Comparison of ENCODE assay signal across 25 cellular contexts in genomic region chr19:2375341-2376121, GRCh38. TPM values are rescaled to one million over a fixed set of nuclear protein-coding genes. Genes with fewer than 3 reads are reported as not detected.
A peak's percentile ranks its signal among the peaks of the same experiment; 100 is the strongest.
DNase-seq lines count a peak whose midpoint lies in the region; ATAC-seq and TF ChIP-seq lines count a peak whose summit lies in the region.
"Had no signal": no experiment of that assay in that cellular context is flagged by ENCODE, and none has a peak within 500 bp of the region (broad histone marks: within the 10 kb centered on the region; RNA-seq: fewer than 3 reads in every experiment).

No MANE protein-coding gene starts in this region.

- no peak overlapping the region for H3K4me3 ChIP-seq in osteoblast (ENCODE audit: insufficient read depth, low read length)
- no peak overlapping the region for H3K4me3 ChIP-seq in naive thymus-derived CD4-positive, alpha-beta T cell (ENCODE audit: low read length)
- H3K4me3 ChIP-seq: GM23248, SJSA1 had no signal

- no peak overlapping the region for H3K4me2 ChIP-seq in osteoblast (ENCODE audit: insufficient read depth, low read length)

- peaks cover 3% of the 10 kb centered on the region for H3K9me3 ChIP-seq in osteoblast (ENCODE audit: low read depth, low read length)
- H3K9me3 ChIP-seq in naive thymus-derived CD4-positive, alpha-beta T cell (ENCODE audit: control insufficient read depth in 2 of 3, low read length in 3 of 3), result peaks cover 0 to 2% (median 0%) of the 10 kb centered on the region in 3 experiments

- no peaks in the 10 kb centered on the region for H3K4me1 Mint-ChIP-seq in activated T-helper 17 cell treated with anti-CD3 and anti-CD28 coated beads, Interleukin-2, amount 50 U/mL, for 72 hours
- H3K4me1 Mint-ChIP-seq in naive thymus-derived CD4-positive, alpha-beta T cell, result peaks cover 0 to 3% (median 0%) of the 10 kb centered on the region in 7 donors
- H3K4me1 Mint-ChIP-seq: activated CD4-positive, alpha-beta T cell treated with anti-CD3 and anti-CD28 coated beads for 36 hours had no signal

- no peaks in the 10 kb centered on the region for H4K20me1 ChIP-seq in osteoblast (ENCODE audit: insufficient read depth, low read length)

- no peak for TF ChIP-seq CTCF in osteoblast (IDR thresholded peaks at IDR 0.05; ENCODE audit: extremely low read depth, low read depth, low read length)

- H3K27ac ChIP-seq in osteoblast (ENCODE audit: low read depth, low read length), result no peak overlapping the region
- H3K27ac ChIP-seq in naive thymus-derived CD4-positive, alpha-beta T cell (ENCODE audit: low read depth, low read length), result no peak overlapping the region
- H3K27ac ChIP-seq: C4-2B, GM23248, SJSA1 had no signal

- POLR2A ChIA-PET in HEK293T (lab: Yijun Ruan, JAX), result no interaction called here
- POLR2A ChIA-PET in naive thymus-derived CD4-positive, alpha-beta T cell (lab: Charles Lee), result no interaction called here

- CTCF ChIA-PET in HEK293T (lab: Yijun Ruan, JAX), result no interaction called here
- CTCF ChIA-PET in naive thymus-derived CD4-positive, alpha-beta T cell (lab: Charles Lee), result no interaction called here

- H3K36me3 ChIP-seq in osteoblast (ENCODE audit: insufficient read depth, low read length), result no peaks in the 10 kb centered on the region
- H3K36me3 ChIP-seq in naive thymus-derived CD4-positive, alpha-beta T cell (ENCODE audit: control insufficient read depth in 2 of 3, insufficient read depth in 3 of 3, low read length in 3 of 3), result no peaks in the 10 kb centered on the region
- H3K36me3 ChIP-seq: SJSA1 had no signal

- no peaks in the 10 kb centered on the region for H3K27me3 ChIP-seq in osteoblast (ENCODE audit: insufficient read depth, low read length)
- H3K27me3 ChIP-seq in naive thymus-derived CD4-positive, alpha-beta T cell (ENCODE audit: control insufficient read depth in 2 of 2, insufficient read depth in 2 of 2, low read length in 2 of 2), result no peaks in the 10 kb centered on the region
- H3K27me3 ChIP-seq: SJSA1 had no signal

- H3K79me2 ChIP-seq in osteoblast (ENCODE audit: insufficient read depth, low read length), result no peaks in the 10 kb centered on the region

- H3K4me1 ChIP-seq in osteoblast (ENCODE audit: insufficient read depth, low read length), result no peaks in the 10 kb centered on the region
- H3K4me1 ChIP-seq in naive thymus-derived CD4-positive, alpha-beta T cell (ENCODE audit: control insufficient read depth in 2 of 2, insufficient read depth in 2 of 2, low read length in 2 of 2), result no peaks in the 10 kb centered on the region
- H3K4me1 ChIP-seq: SJSA1 had no signal

- intact Hi-C loops in naive thymus-derived CD4-positive, alpha-beta T cell (cut with micrococcal nuclease), result no loop called here

- no peak overlapping the region for H3K27ac Mint-ChIP-seq in activated T-helper 17 cell treated with anti-CD3 and anti-CD28 coated beads, Interleukin-2, amount 50 U/mL, for 72 hours
- H3K27ac Mint-ChIP-seq in naive thymus-derived CD4-positive, alpha-beta T cell, result peak overlapping the region in 1 of 9 donors; percentile 70
- H3K27ac Mint-ChIP-seq: activated CD4-positive, alpha-beta T cell treated with anti-CD3 and anti-CD28 coated beads for 36 hours; activated CD8-positive, alpha-beta T cell treated with anti-CD3 and anti-CD28 coated beads, Interleukin-2, amount 10 ng/mL, durations not matched to agents 7 days and 5 days; mesothelial cell of epicardium; T-helper 1 cell treated with Interleukin-12 subunit alpha and Interleukin-12 subunit beta and Interleukin-4 antibody, amounts not matched to agents 30 μg/mL and 1 μg/mL, for 36 hours had no signal

- H3K4me3 Mint-ChIP-seq in activated T-helper 17 cell treated with anti-CD3 and anti-CD28 coated beads, Interleukin-2, amount 50 U/mL, for 72 hours, result no peak overlapping the region
- no peak overlapping the region for H3K4me3 Mint-ChIP-seq in naive thymus-derived CD4-positive, alpha-beta T cell
- H3K4me3 Mint-ChIP-seq: activated CD4-positive, alpha-beta T cell treated with anti-CD3 and anti-CD28 coated beads for 36 hours; activated CD8-positive, alpha-beta T cell treated with anti-CD3 and anti-CD28 coated beads, Interleukin-2, amount 10 ng/mL, durations not matched to agents 7 days and 5 days; brain; mesothelial cell of epicardium; naive B cell; T-helper 1 cell treated with Interleukin-12 subunit alpha and Interleukin-12 subunit beta and Interleukin-4 antibody, amounts not matched to agents 30 μg/mL and 1 μg/mL, for 36 hours had no signal

- H3K9me3 Mint-ChIP-seq in activated T-helper 17 cell treated with anti-CD3 and anti-CD28 coated beads, Interleukin-2, amount 50 U/mL, for 72 hours, result no peaks in the 10 kb centered on the region
- H3K9me3 Mint-ChIP-seq in naive thymus-derived CD4-positive, alpha-beta T cell, result peaks cover 0 to 21% (median 10%) of the 10 kb centered on the region in 11 donors
- H3K9me3 Mint-ChIP-seq: mesothelial cell of epicardium had no signal

- no peaks in the 10 kb centered on the region for H3K36me3 Mint-ChIP-seq in activated T-helper 17 cell treated with anti-CD3 and anti-CD28 coated beads, Interleukin-2, amount 50 U/mL, for 72 hours (ENCODE audit: low read depth)
- peaks cover 0 to 7% (median 0%) of the 10 kb centered on the region in 5 donors for H3K36me3 Mint-ChIP-seq in naive thymus-derived CD4-positive, alpha-beta T cell
- H3K36me3 Mint-ChIP-seq: brain, mesothelial cell of epicardium had no signal

- ATAC-seq in activated T-helper 17 cell treated with anti-CD3 and anti-CD28 coated beads, Interleukin-2, amount 50 U/mL, for 72 hours (replicated peaks), result peak; percentile 89
- ATAC-seq in naive thymus-derived CD4-positive, alpha-beta T cell, result no peak
- no peak for ATAC-seq in HG02973 (IDR thresholded peaks at IDR 0.05; ENCODE audit: unreplicated experiment)
- ATAC-seq: activated CD4-positive, alpha-beta T cell treated with anti-CD3 and anti-CD28 coated beads for 36 hours; activated CD8-positive, alpha-beta T cell treated with anti-CD3 and anti-CD28 coated beads, Interleukin-2, amount 10 ng/mL, durations not matched to agents 7 days and 5 days had no signal

- H2AFZ ChIP-seq in osteoblast (ENCODE audit: low read length), result no peak overlapping the region
- H2AFZ ChIP-seq: GM23248 had no signal

- no peaks in the 10 kb centered on the region for H3K27me3 Mint-ChIP-seq in activated T-helper 17 cell treated with anti-CD3 and anti-CD28 coated beads, Interleukin-2, amount 50 U/mL, for 72 hours
- H3K27me3 Mint-ChIP-seq in naive thymus-derived CD4-positive, alpha-beta T cell, result peaks cover 0 to 5% (median 4%) of the 10 kb centered on the region in 5 donors
- H3K27me3 Mint-ChIP-seq: activated CD4-positive, alpha-beta T cell treated with anti-CD3 and anti-CD28 coated beads for 36 hours; brain had no signal

- DNase-seq in ELR (ENCODE audit: low read depth) (peak; percentile 22), HEK293T (ENCODE audit: extremely low spot score) (no peak), osteoblast (ENCODE audit: insufficient read length, low spot score, missing footprints) (peak; percentile 68), GM03348 (ENCODE audit: low spot score) (no peak)
- DNase-seq in naive thymus-derived CD4-positive, alpha-beta T cell, result no peak
- DNase-seq: activated CD4-positive, alpha-beta T cell treated with anti-CD3 and anti-CD28 coated beads for 36 hours; activated CD8-positive, alpha-beta T cell treated with anti-CD3 and anti-CD28 coated beads, Interleukin-2, amount 10 ng/mL, durations not matched to agents 7 days and 5 days; activated effector memory CD4-positive, alpha-beta T cell treated with anti-CD3 and anti-CD28 coated beads, Interleukin-2, amount 50 U/mL, for 16 hours; IMR-90; islet precursor cell; naive B cell; NCI-H1092 treated with DMSO at 0.1 percent for 48 hours; NCI-H187 treated with DMSO at 0.1 percent for 48 hours; NCI-H69; stimulated activated CD4-positive, alpha-beta T cell treated with anti-CD3 and anti-CD28 coated beads, Interleukin-2, amount 100 ng/mL, for 24 hours; trophoblast cell had no signal

TF ChIP-seq in HEK293T, 16 proteins besides CTCF, POLR2A, EP300 and RAD21:
- TF ChIP-seq HDGF (IDR thresholded peaks at IDR 0.05; ENCODE audit: borderline replicate concordance) (no peak), PKNOX1 (IDR thresholded peaks at IDR 0.05) (peak; percentile 97)

RNA-seq across cellular contexts. Expression of gene TMPRSS9, which starts 15.5 kb away (rescaled TPM):
- total RNA-seq in activated T-helper 17 cell treated with anti-CD3 and anti-CD28 coated beads, Interleukin-2, amount 50 U/mL, for 72 hours, result not detected
- total RNA-seq in osteoblast, result 0.29 and 1.1 TPM in 2 replicates
- not detected for total RNA-seq in naive thymus-derived CD4-positive, alpha-beta T cell
- not detected for polyA plus RNA-seq in naive thymus-derived CD4-positive, alpha-beta T cell
- total RNA-seq: activated CD4-positive, alpha-beta T cell treated with anti-CD3 and anti-CD28 coated beads for 36 hours; activated CD8-positive, alpha-beta T cell treated with anti-CD3 and anti-CD28 coated beads, Interleukin-2, amount 10 ng/mL, durations not matched to agents 7 days and 5 days; GM23248; IMR-90; RPMI7951; SJSA1 had no signal
- polyA plus RNA-seq: IMR-90 had no signal

RNA-seq across cellular contexts. Expression of gene SPPL2B, which starts 47.0 kb away (rescaled TPM):
- 10 to 100 TPM; 23.7 to 46.5 TPM for total RNA-seq in activated T-helper 17 cell treated with anti-CD3 and anti-CD28 coated beads, Interleukin-2, amount 50 U/mL, for 72 hours
- total RNA-seq in osteoblast, result 32.6 and 34.5 TPM in 2 replicates
- 100 to 1,000 TPM in 4 of 5 experiments, 10 to 100 TPM in 1; 92.2 to 150 (median 140) TPM for total RNA-seq in naive thymus-derived CD4-positive, alpha-beta T cell
- 10 to 100 TPM; 11.1 to 15.7 TPM for polyA plus RNA-seq in naive thymus-derived CD4-positive, alpha-beta T cell

RNA-seq across cellular contexts. Expression of gene LSM7, which starts 47.1 kb away (rescaled TPM):
- 100 to 1,000 TPM in 1 of 2 donors, 10 to 100 TPM in 1; 96.2 to 140 TPM for total RNA-seq in activated T-helper 17 cell treated with anti-CD3 and anti-CD28 coated beads, Interleukin-2, amount 50 U/mL, for 72 hours
- 46.9 and 57.9 TPM in 2 replicates for total RNA-seq in osteoblast
- total RNA-seq in naive thymus-derived CD4-positive, alpha-beta T cell, result 100 to 1,000 TPM in 3 of 5 experiments, 10 to 100 TPM in 2; 79.4 to 131 (median 102) TPM
- 100 to 1,000 TPM; 142 to 182 TPM for polyA plus RNA-seq in naive thymus-derived CD4-positive, alpha-beta T cell

RNA-seq across cellular contexts. Expression of gene TIMM13, which starts 51.9 kb away (rescaled TPM):
- 100 to 1,000 TPM in 1 of 2 donors, 10 to 100 TPM in 1; 51.0 to 140 TPM for total RNA-seq in activated T-helper 17 cell treated with anti-CD3 and anti-CD28 coated beads, Interleukin-2, amount 50 U/mL, for 72 hours
- total RNA-seq in osteoblast, result 27.7 and 27.9 TPM in 2 replicates
- total RNA-seq in naive thymus-derived CD4-positive, alpha-beta T cell, result 10 to 100 TPM; 31.3 to 70.8 (median 35.4) TPM
- polyA plus RNA-seq in naive thymus-derived CD4-positive, alpha-beta T cell, result 10 to 100 TPM; 63.6 to 75.3 TPM

Comparison
In these comparisons a context has a peak if more than half of its experiments do, and no peak if none do; other contexts are left out.
1. DNase-seq: peak in ELR (single experiment) and osteoblast (single experiment); none in HEK293T (single experiment), naive thymus-derived CD4-positive, alpha-beta T cell (0 of 9) and GM03348 (single experiment).